1 cellular context compared by ENCODE assay signal in genomic region chr1:44050261-44050660, GRCh38.
TF ChIP-seq lines count a peak whose summit lies in the region.

No MANE protein-coding gene starts in this region.

TF ChIP-seq in H1, 55 proteins besides CTCF, POLR2A, EP300 and RAD21:
- no peak for TF ChIP-seq CHD1 (IDR thresholded peaks at IDR 0.05; ENCODE audit: low read depth, low read length)
